In genomic region chr4:83276299-83277040, GRCh38 we compare ENCODE assay signal across 11 cellular contexts. TPM values are rescaled to one million over a fixed set of nuclear protein-coding genes. Genes with fewer than 3 reads are reported as not detected.
A peak's percentile ranks its signal among the peaks of the same experiment; 100 is the strongest.
DNase-seq lines count a peak whose midpoint lies in the region; ATAC-seq and TF ChIP-seq lines count a peak whose summit lies in the region.
"Had no signal": no experiment of that assay in that cellular context is flagged by ENCODE, and none has a peak within 500 bp of the region (broad histone marks: within the 10 kb centered on the region; RNA-seq: fewer than 3 reads in every experiment).

No MANE protein-coding gene starts in this region.

- no peak for TF ChIP-seq CTCF in KMS-11 (conservative IDR thresholded peaks at IDR 0.05; ENCODE audit: low read depth, low read length)
- no peak for TF ChIP-seq CTCF in ovary (IDR thresholded peaks at IDR 0.05)
- TF ChIP-seq CTCF in thyroid gland (IDR thresholded peaks at IDR 0.05), result no peak

- peak; percentile 78 for ATAC-seq in GM18907 (IDR thresholded peaks at IDR 0.05; ENCODE audit: unreplicated experiment)
- peak; percentile 75 for ATAC-seq in HG02798 (IDR thresholded peaks at IDR 0.05; ENCODE audit: poor library complexity, unreplicated experiment)
- ATAC-seq: foreskin keratinocyte had no signal

- H3K9ac ChIP-seq in BLaER1, result no peak overlapping the region
- no peak overlapping the region for H3K9ac ChIP-seq in KMS-11

- no peak overlapping the region for H3K4me3 ChIP-seq in BLaER1
- no peak overlapping the region for H3K4me3 ChIP-seq in KMS-11 (IDR thresholded peaks at IDR 0.05; ENCODE audit: insufficient read depth, low read depth, low read length)
- no peak overlapping the region for H3K4me3 ChIP-seq in ovary
- no peak overlapping the region for H3K4me3 ChIP-seq in thyroid gland (replicated peaks in 1 of 3)

- no peak for TF ChIP-seq EP300 in ovary (IDR thresholded peaks at IDR 0.05)

- DNase-seq in GF-D8 (lab: John Stamatoyannopoulos, UW) (no peak), GDM1 (lab: John Stamatoyannopoulos, UW) (no peak), ovary (no peak), thyroid gland (no peak)
- DNase-seq: foreskin keratinocyte, NCI-H2171 had no signal

- no peak overlapping the region for H2AFZ ChIP-seq in KMS-11 (ENCODE audit: low read depth)

- 0 out of 2 replicates have a peak, but pooled peaks cover 1% of the 10 kb centered on the region for H4K20me1 ChIP-seq in BLaER1
- H4K20me1 ChIP-seq in KMS-11 (ENCODE audit: insufficient read depth), result no peaks in the 10 kb centered on the region

- whole genome bisulfite sequencing in ovary, 3 donors, result 91 to 95% (median 91%) methylated on average over 3 of the region's 3 CpGs
- 90 to 94% methylated on average over 3 of the region's 3 CpGs for WGBS in thyroid gland, 2 donors

- H3K27me3 ChIP-seq in BLaER1 (no peaks in the 10 kb centered on the region), KMS-11 (ENCODE audit: insufficient read depth, low read depth) (no peaks in the 10 kb centered on the region), ovary (no peaks in the 10 kb centered on the region), thyroid gland (no peaks in the 10 kb centered on the region)
- H3K27me3 ChIP-seq: foreskin keratinocyte had no signal

- H3K79me2 ChIP-seq in KMS-11 (ENCODE audit: insufficient read depth, low read depth), result no peaks in the 10 kb centered on the region

- H3K4me1 ChIP-seq in BLaER1 (peaks cover 16% of the 10 kb centered on the region), KMS-11 (ENCODE audit: low read depth, poor library complexity, severe bottlenecking) (peaks cover 13% of the 10 kb centered on the region), ovary (ENCODE audit: insufficient read depth) (no peaks in the 10 kb centered on the region), thyroid gland (no peaks in the 10 kb centered on the region)
- H3K4me1 ChIP-seq: foreskin keratinocyte had no signal

- H3K4me2 ChIP-seq in BLaER1 (peak overlapping the region; percentile 44), KMS-11 (peak overlapping the region; percentile 30; the same call in 1 of the 2 replicates)

- TF ChIP-seq POLR2A in ovary (IDR thresholded peaks at IDR 0.05), result no peak
- TF ChIP-seq POLR2A in thyroid gland (IDR thresholded peaks at IDR 0.05), result no peak

- H3K36me3 ChIP-seq in BLaER1, result peaks cover 50% of the 10 kb centered on the region
- no peaks in the 10 kb centered on the region; the same call in 1 of the 2 replicates for H3K36me3 ChIP-seq in KMS-11 (ENCODE audit: insufficient read depth)
- no peaks in the 10 kb centered on the region for H3K36me3 ChIP-seq in ovary
- peaks cover 0 to 7% of the 10 kb centered on the region in 2 donors for H3K36me3 ChIP-seq in thyroid gland

- intact Hi-C loops in ovary (cut with DNase I), result loop anchor here in 1 of 4 donors (10.0 kb wide), 1 partner anchor 192 kb away; no protein-coding TSS in a partner anchor
- intact Hi-C loops in thyroid gland (cut with DNase I), result no loop called here

- H3K27ac ChIP-seq in BLaER1 (no peak overlapping the region), KMS-11 (no peak overlapping the region), ovary (no peak overlapping the region), thyroid gland (no peak overlapping the region)
- H3K27ac ChIP-seq: C4-2B, foreskin keratinocyte had no signal

- H3K9me3 ChIP-seq in BLaER1, result no peaks in the 10 kb centered on the region
- no peaks in the 10 kb centered on the region for H3K9me3 ChIP-seq in ovary
- no peaks in the 10 kb centered on the region for H3K9me3 ChIP-seq in thyroid gland

RNA-seq across cellular contexts. Expression of gene COQ2, which starts 8.1 kb away (rescaled TPM):
- total RNA-seq in ovary (10 to 100 TPM in 3 of 7 donors, 1 to 10 TPM in 4; 8.4 to 12.3 (median 9.5) TPM), thyroid gland (10 to 100 TPM in 3 of 4 donors, 1 to 10 TPM in 1; 6.0 to 29.1 (median 14.0) TPM)
- polyA plus RNA-seq in ovary, result 10 to 100 TPM in 1 of 2 donors, 1 to 10 TPM in 1; 8.7 to 18.1 TPM

RNA-seq across cellular contexts. Expression of gene HPSE, which starts 58.2 kb away (rescaled TPM):
- total RNA-seq in ovary (10 to 100 TPM in 2 of 7 donors, 1 to 10 TPM in 5; 4.3 to 23.3 (median 6.4) TPM), thyroid gland (1 to 10 TPM in 3 of 4 donors, under 1 TPM in 1; 0.63 to 3.1 (median 1.3) TPM)
- polyA plus RNA-seq in ovary, result 1 to 10 TPM; 6.2 to 6.9 TPM
